ENCODE assay signal across 19 cellular contexts in the genomic region with DNA sequence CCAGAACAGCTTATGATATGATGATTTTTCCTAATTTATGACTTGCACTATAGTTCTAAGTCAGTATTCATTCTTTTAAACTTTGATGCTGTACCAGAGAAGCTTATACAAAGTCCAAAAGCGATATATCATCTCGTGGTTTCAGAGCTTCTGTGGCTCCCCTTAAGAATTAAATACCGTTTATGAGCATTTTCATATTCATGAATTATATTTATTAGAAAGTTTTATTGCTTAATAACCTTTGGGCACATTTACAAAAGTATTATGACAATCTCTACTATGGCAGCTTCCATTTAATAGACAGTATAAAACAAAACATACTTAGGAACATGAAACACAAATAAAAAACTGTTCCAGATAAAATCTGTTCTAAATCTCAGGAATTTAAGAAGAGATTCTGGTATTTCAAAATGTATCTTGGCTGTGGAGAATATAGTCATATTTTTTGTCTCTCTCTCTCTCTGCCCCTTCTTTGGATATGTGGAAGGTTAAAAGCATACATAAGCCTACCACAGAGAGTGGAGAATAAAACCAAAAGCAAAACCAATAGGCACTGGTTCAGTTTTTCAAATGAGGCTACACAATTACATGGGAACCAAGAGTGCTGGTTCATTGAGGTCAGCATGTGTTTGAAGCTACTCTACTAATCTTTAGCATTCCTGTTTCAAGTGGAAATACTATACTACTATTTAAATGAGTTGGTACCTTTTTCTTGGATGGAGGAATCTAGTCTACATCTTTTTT.
A peak's percentile ranks its signal among the peaks of the same experiment; 100 is the strongest.
DNase-seq lines count a peak whose midpoint lies in the region; ATAC-seq, FAIRE-seq and TF ChIP-seq lines count a peak whose summit lies in the region.
"Had no signal": no experiment of that assay in that cellular context is flagged by ENCODE, and none has a peak within 500 bp of the region (broad histone marks: within the 10 kb centered on the region; RNA-seq: fewer than 3 reads in every experiment).

No MANE protein-coding gene starts in this region.

- H3K9me2 ChIP-seq in OCI-LY1 (ENCODE audit: low read depth, low read length): no peaks in the 10 kb centered on the region

- no peak for TF ChIP-seq CTCF in OCI-LY1 (IDR thresholded peaks at IDR 0.05; ENCODE audit: low read length)
- TF ChIP-seq CTCF in body of pancreas (IDR thresholded peaks at IDR 0.05): no peak

- TF ChIP-seq POLR2A in body of pancreas (IDR thresholded peaks at IDR 0.05) (no peak), H54 (IDR thresholded peaks at IDR 0.05; ENCODE audit: low read depth, low read length) (no peak)

- H4K20me1 ChIP-seq in OCI-LY1 (ENCODE audit: insufficient read depth, low read length): no peaks in the 10 kb centered on the region

- no peaks in the 10 kb centered on the region for H3K9me3 ChIP-seq in OCI-LY1 (ENCODE audit: low read length)
- no peaks in the 10 kb centered on the region for H3K9me3 ChIP-seq in body of pancreas
- H3K9me3 ChIP-seq: neutrophil, upper lobe of left lung had no signal

- CTCF ChIA-PET in activated naive CD4-positive, alpha-beta T cell treated with anti-CD3 and anti-CD28 coated beads for 36 hours (lab: Charles Lee): interaction anchor here (0.7 kb wide), 1 partner anchor 80 kb away, joined by 5 read pairs; no protein-coding TSS in a partner anchor

- intact Hi-C loops in body of pancreas (cut with DNase I): no loop called here
- intact Hi-C loops in activated naive CD4-positive, alpha-beta T cell treated with anti-CD3 and anti-CD28 coated beads for 36 hours (cut with micrococcal nuclease): no loop called here

- 58 to 71% methylated on average over 3 of the region's 3 CpGs for WGBS in body of pancreas, 2 donors

- H3K79me2 ChIP-seq in OCI-LY1 (ENCODE audit: insufficient read depth, low read length): no peaks in the 10 kb centered on the region

- no peak for DNase-seq in body of pancreas
- no peak for DNase-seq in NCI-H524 treated with DMSO at 0.1 percent for 48 hours (lab: John Stamatoyannopoulos, UW)
- no peak for DNase-seq in activated naive CD4-positive, alpha-beta T cell treated with anti-CD3 and anti-CD28 coated beads for 36 hours
- no peak for DNase-seq in H54 (ENCODE audit: insufficient read length, low spot score)
- DNase-seq: activated CD4-positive, alpha-beta T cell treated with anti-CD3 and anti-CD28 coated beads for 36 hours; activated T-cell treated with anti-CD3 and anti-CD28 coated beads, Interleukin-2, amount 50 U/mL, for 72 hours; DMS 273 treated with DMSO at 0.1 percent for 48 hours; NCI-H1436 treated with DMSO at 0.1 percent for 48 hours; upper lobe of left lung had no signal

- no peak overlapping the region for H3K4me2 ChIP-seq in OCI-LY1 (ENCODE audit: low read length)

- no peak overlapping the region for H3K9ac ChIP-seq in OCI-LY1 (ENCODE audit: low read length)

- no peak overlapping the region for H3K4me3 Mint-ChIP-seq in activated naive CD4-positive, alpha-beta T cell treated with anti-CD3 and anti-CD28 coated beads for 36 hours
- H3K4me3 Mint-ChIP-seq: activated CD4-positive, alpha-beta T cell treated with anti-CD3 and anti-CD28 coated beads for 36 hours; activated T-cell treated with anti-CD3 and anti-CD28 coated beads, Interleukin-2, amount 50 U/mL, for 72 hours; brain; IgD-negative memory B cell had no signal

- H3K36me3 ChIP-seq in OCI-LY1 (ENCODE audit: insufficient read depth, low read length) (no peaks in the 10 kb centered on the region), body of pancreas (replicated peaks in 1 of 2; ENCODE audit: insufficient read depth in 1 of 2, low read depth in 2 of 2) (no peaks in the 10 kb centered on the region)
- H3K36me3 ChIP-seq: neutrophil, upper lobe of left lung had no signal

- FAIRE-seq in H54 (lab: Jason Lieb, UNC): no peak
- FAIRE-seq: endothelial cell of umbilical vein, GM18507 had no signal

- H3K4me3 ChIP-seq in OCI-LY1 (ENCODE audit: low read depth, low read length, poor library complexity, severe bottlenecking): no peak overlapping the region
- H3K4me3 ChIP-seq in body of pancreas: no peak overlapping the region
- H3K4me3 ChIP-seq: lung, upper lobe of left lung had no signal

- peak; percentile 86 for ATAC-seq in GM18498 (IDR thresholded peaks at IDR 0.05; ENCODE audit: unreplicated experiment)
- peak; percentile 73 for ATAC-seq in GM19463 (IDR thresholded peaks at IDR 0.05; ENCODE audit: unreplicated experiment)
- peak; percentile 68 for ATAC-seq in HG02870 (IDR thresholded peaks at IDR 0.05; ENCODE audit: unreplicated experiment)
- ATAC-seq in body of pancreas: no peak
- ATAC-seq: activated CD4-positive, alpha-beta T cell treated with anti-CD3 and anti-CD28 coated beads for 36 hours; activated T-cell treated with anti-CD3 and anti-CD28 coated beads, Interleukin-2, amount 50 U/mL, for 72 hours had no signal

- H3K27me3 ChIP-seq in OCI-LY1 (ENCODE audit: insufficient read depth, low read length) (no peaks in the 10 kb centered on the region), body of pancreas (no peaks in the 10 kb centered on the region)
- H3K27me3 ChIP-seq: neutrophil, upper lobe of left lung had no signal

- H3K27ac ChIP-seq in OCI-LY1 (ENCODE audit: low read depth, low read length, poor library complexity, severe bottlenecking) (no peak overlapping the region), body of pancreas (no peak overlapping the region)
- H3K27ac ChIP-seq: neutrophil, upper lobe of left lung had no signal

- no peaks in the 10 kb centered on the region for H3K9me3 Mint-ChIP-seq in activated naive CD4-positive, alpha-beta T cell treated with anti-CD3 and anti-CD28 coated beads for 36 hours
- H3K9me3 Mint-ChIP-seq: activated T-cell treated with anti-CD3 and anti-CD28 coated beads, Interleukin-2, amount 50 U/mL, for 72 hours; brain; IgD-negative memory B cell had no signal

- no peaks in the 10 kb centered on the region for H3K36me3 Mint-ChIP-seq in activated naive CD4-positive, alpha-beta T cell treated with anti-CD3 and anti-CD28 coated beads for 36 hours (ENCODE audit: low read depth)
- H3K36me3 Mint-ChIP-seq: brain, IgD-negative memory B cell had no signal

- H3K27me3 Mint-ChIP-seq in activated naive CD4-positive, alpha-beta T cell treated with anti-CD3 and anti-CD28 coated beads for 36 hours (ENCODE audit: low read depth): no peaks in the 10 kb centered on the region
- H3K27me3 Mint-ChIP-seq: activated CD4-positive, alpha-beta T cell treated with anti-CD3 and anti-CD28 coated beads for 36 hours; brain; IgD-negative memory B cell had no signal

- H3K27ac Mint-ChIP-seq in activated naive CD4-positive, alpha-beta T cell treated with anti-CD3 and anti-CD28 coated beads for 36 hours: no peak overlapping the region
- H3K27ac Mint-ChIP-seq: activated CD4-positive, alpha-beta T cell treated with anti-CD3 and anti-CD28 coated beads for 36 hours; activated T-cell treated with anti-CD3 and anti-CD28 coated beads, Interleukin-2, amount 50 U/mL, for 72 hours; IgD-negative memory B cell had no signal

- H3F3A ChIP-seq in OCI-LY1 (ENCODE audit: insufficient read depth, low read length): no peaks in the 10 kb centered on the region

- H3K4me1 ChIP-seq in OCI-LY1 (ENCODE audit: insufficient read depth, low read length, severe bottlenecking) (peaks cover 11% of the 10 kb centered on the region), body of pancreas (no peaks in the 10 kb centered on the region)
- H3K4me1 ChIP-seq: upper lobe of left lung had no signal

- H2AFZ ChIP-seq in OCI-LY1 (ENCODE audit: low read length): peak overlapping the region; percentile 34; the same call in 1 of the 2 replicates

- H3K4me1 Mint-ChIP-seq in activated naive CD4-positive, alpha-beta T cell treated with anti-CD3 and anti-CD28 coated beads for 36 hours (ENCODE audit: low read depth): no peaks in the 10 kb centered on the region
- H3K4me1 Mint-ChIP-seq: activated CD4-positive, alpha-beta T cell treated with anti-CD3 and anti-CD28 coated beads for 36 hours had no signal
